In the genomic region with DNA sequence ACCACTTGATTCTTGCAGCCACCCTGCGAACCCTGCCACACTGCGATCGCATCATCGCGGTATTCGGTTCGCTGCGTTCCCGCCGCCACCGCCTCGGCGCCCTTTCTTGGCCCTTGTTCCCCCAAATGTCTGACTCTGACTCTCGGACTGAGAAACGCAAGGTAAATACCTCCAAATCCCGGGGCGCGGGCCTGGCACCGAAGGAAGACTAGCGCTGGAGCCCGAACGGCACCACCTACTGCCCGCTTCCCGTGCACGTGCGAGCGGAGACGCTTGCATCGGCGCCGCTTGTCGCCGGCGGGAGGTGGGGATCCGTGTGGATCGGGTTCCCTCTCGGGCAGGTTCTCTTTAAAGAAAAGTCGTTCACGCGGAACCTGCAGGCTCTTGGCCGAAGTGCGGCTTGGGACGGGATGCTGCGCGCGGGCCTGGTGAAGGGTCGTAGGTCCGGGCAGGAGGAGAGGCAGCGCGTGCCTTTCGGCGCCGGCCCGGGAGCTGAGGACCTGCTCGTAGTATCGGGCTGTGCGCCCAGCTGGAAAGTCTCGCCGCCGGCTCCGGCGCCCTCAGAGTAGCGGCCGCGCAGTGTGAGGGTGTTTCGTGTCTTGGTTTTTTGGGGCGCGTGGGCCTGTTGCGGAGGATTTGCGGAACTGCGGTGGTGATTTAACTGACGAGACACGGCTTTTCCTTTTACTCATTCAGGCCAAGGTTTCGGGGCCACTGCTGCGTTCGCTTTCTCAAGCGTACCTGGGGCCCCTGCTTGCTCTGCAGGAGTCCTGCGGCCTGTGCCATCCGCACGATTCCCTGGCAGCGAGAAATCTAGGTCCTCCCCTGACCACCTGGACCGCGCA, we compare ENCODE assay signal across 1 cellular context.
TF ChIP-seq lines count a peak whose summit lies in the region.

No MANE protein-coding gene starts in this region.

TF ChIP-seq in endothelial cell of umbilical vein, 7 proteins besides CTCF, POLR2A, EP300 and RAD21 (continued from another document):
- TF ChIP-seq EZH2 (IDR thresholded peaks at IDR 0.05; ENCODE audit: borderline replicate concordance, low read depth, low read length, severe bottlenecking) (no peak), POLR2AphosphoS5 (IDR thresholded peaks at IDR 0.05; ENCODE audit: insufficient read depth, low read depth, low read length) (no peak), JUN (IDR thresholded peaks at IDR 0.05; ENCODE audit: borderline replicate concordance, insufficient read depth, insufficient read length, low read depth) (no peak), MYC (IDR thresholded peaks at IDR 0.05; ENCODE audit: low read depth, low read length) (no peak), MAX (IDR thresholded peaks at IDR 0.05; ENCODE audit: insufficient read depth, insufficient read length) (no peak)
